Comparison of ENCODE assay signal across 19 cellular contexts in genomic region chr14:56248442-56248841, GRCh38.
"Had no signal": no experiment of that assay in that cellular context is flagged by ENCODE, and none has a peak within 500 bp of the region (broad histone marks: within the 10 kb centered on the region; RNA-seq: fewer than 3 reads in every experiment).

No MANE protein-coding gene starts in this region.

- H3K9me3 ChIP-seq: colonic mucosa, heart right ventricle, pancreas had no signal

- H3K27me3 ChIP-seq: colonic mucosa, heart right ventricle, pancreas had no signal

- H3K36me3 ChIP-seq: colonic mucosa, heart right ventricle, pancreas had no signal

- H3K27ac Mint-ChIP-seq: endodermal cell; immature natural killer cell; naive thymus-derived CD4-positive, alpha-beta T cell; progenitor cell of endocrine pancreas had no signal

- H3K4me1 ChIP-seq: colonic mucosa had no signal

- H3K27me3 Mint-ChIP-seq: naive thymus-derived CD4-positive, alpha-beta T cell; progenitor cell of endocrine pancreas had no signal

- H3K9me3 Mint-ChIP-seq: endodermal cell, neural crest cell had no signal

- DNase-seq: colonic mucosa; dermis blood vessel endothelial cell; endodermal cell; foreskin melanocyte; heart right ventricle; hypothalamus; immature natural killer cell; left cardiac atrium; left ventricle myocardium superior; naive thymus-derived CD4-positive, alpha-beta T cell; nucleus accumbens; pancreas; right cardiac atrium; small intestine; stimulated activated CD4-positive, alpha-beta T cell treated with anti-CD3 and anti-CD28 coated beads, Interleukin-12 subunit alpha, Interleukin-12 subunit beta, amount 100 ng/mL, for 4 hours; stimulated activated naive CD4-positive, alpha-beta T cell treated with Interleukin-2 at 50 U/mL for 16 hours; trophoblast cell had no signal

- H3K4me1 Mint-ChIP-seq: endodermal cell, immature natural killer cell, neural crest cell had no signal

- ATAC-seq: heart right ventricle; left cardiac atrium; left ventricle myocardium superior; naive thymus-derived CD4-positive, alpha-beta T cell; right cardiac atrium had no signal

- H3K4me3 ChIP-seq: colonic mucosa, heart right ventricle, pancreas had no signal

- H3K4me3 Mint-ChIP-seq: endodermal cell; immature natural killer cell; naive thymus-derived CD4-positive, alpha-beta T cell; neural crest cell had no signal

- H3K27ac ChIP-seq: colonic mucosa, heart right ventricle, pancreas had no signal
